Comparison of ENCODE assay signal across 15 cellular contexts in the genomic region with DNA sequence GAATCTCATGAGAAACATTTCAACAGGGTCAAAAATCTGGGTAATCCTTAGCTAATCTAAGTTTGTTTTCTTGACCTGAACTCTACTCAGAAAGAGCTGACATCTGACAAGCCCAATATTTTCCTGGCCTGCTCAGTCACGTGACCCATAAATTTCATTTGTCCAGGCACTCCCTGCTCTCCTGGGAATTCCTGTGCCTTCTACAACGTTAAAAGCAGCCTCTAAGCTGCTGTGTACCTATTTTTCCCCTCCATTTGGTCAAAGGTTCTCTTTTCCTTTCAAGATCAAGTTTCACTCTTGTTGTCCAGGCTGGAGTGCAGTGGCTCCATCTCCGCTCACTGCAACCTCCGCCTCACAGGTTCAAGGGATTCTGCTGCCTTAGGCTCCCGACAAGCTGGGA.
DNase-seq lines count a peak whose midpoint lies in the region; ATAC-seq and TF ChIP-seq lines count a peak whose summit lies in the region.
"Had no signal": no experiment of that assay in that cellular context is flagged by ENCODE, and none has a peak within 500 bp of the region (broad histone marks: within the 10 kb centered on the region; RNA-seq: fewer than 3 reads in every experiment).

No MANE protein-coding gene starts in this region.

- in situ Hi-C loops in IMR-90 (cut with MboI; ENCODE audit: low sequenced_read_pairs), result no loop called here

- dilution Hi-C loops in IMR-90 (cut with HindIII; ENCODE audit: low sequenced_read_pairs, unreplicated experiment), result no loop called here

- no peak overlapping the region for H4K5ac ChIP-seq in IMR-90 (ENCODE audit: low read depth, low read length)

- no peak overlapping the region for H2AFZ ChIP-seq in IMR-90 (replicated peaks; ENCODE audit: low read length, poor library complexity)
- H2AFZ ChIP-seq: GM23338 had no signal

- H3K36me3 Mint-ChIP-seq in glutamatergic neuron (ENCODE audit: unreplicated experiment) (no peaks in the 10 kb centered on the region), nephron progenitor cell (ENCODE audit: low read depth) (peaks cover 4% of the 10 kb centered on the region)
- H3K36me3 Mint-ChIP-seq: CD8-positive, alpha-beta memory T cell had no signal

- no peaks in the 10 kb centered on the region for H3K4me1 ChIP-seq in HEK293 (ENCODE audit: control insufficient read depth, insufficient read depth, low read length)
- H3K4me1 ChIP-seq in IMR-90 (ENCODE audit: control insufficient read depth, insufficient read depth, low read length), result peaks cover 9% of the 10 kb centered on the region
- H3K4me1 ChIP-seq: BLaER1 had no signal

- no peak overlapping the region for H2BK20ac ChIP-seq in IMR-90 (ENCODE audit: low read depth, low read length)

- TF ChIP-seq RAD21 in IMR-90 (IDR thresholded peaks at IDR 0.05; ENCODE audit: low read length), result no peak

- H3K9ac ChIP-seq in IMR-90 (ENCODE audit: low read depth, low read length), result no peak overlapping the region
- H3K9ac ChIP-seq: BLaER1 had no signal

- TF ChIP-seq POLR2A in IMR-90 (IDR thresholded peaks at IDR 0.05; ENCODE audit: low read depth, low read length), result no peak

- no peak overlapping the region for H2BK5ac ChIP-seq in IMR-90 (ENCODE audit: low read depth, low read length, poor library complexity, severe bottlenecking)

- H3K4me3 ChIP-seq in HEK293 (ENCODE audit: low read depth, low read length), result no peak overlapping the region
- no peak overlapping the region for H3K4me3 ChIP-seq in IMR-90 (ENCODE audit: insufficient read depth, low read depth, low read length)
- no peak overlapping the region for H3K4me3 ChIP-seq in foreskin fibroblast (ENCODE audit: low read depth in 1 of 2, low read length in 2 of 2)
- H3K4me3 ChIP-seq: A549, BLaER1, GM23338 had no signal

- H2BK120ac ChIP-seq in IMR-90 (ENCODE audit: low read depth, low read length), result no peak overlapping the region

- DNase-seq in IMR-90 (no peak), glutamatergic neuron (peak; percentile 18), nephron progenitor cell (no peak), foreskin fibroblast (no peak), mucosa of gallbladder (ENCODE audit: low spot score) (no peak)
- DNase-seq: CD8-positive, alpha-beta memory T cell; DMS53; GF-D8; H7; KG1 had no signal

- H3K9me3 ChIP-seq in HEK293 (ENCODE audit: control insufficient read depth, insufficient read depth, low read depth, low read length) (no peaks in the 10 kb centered on the region), IMR-90 (ENCODE audit: control insufficient read depth, insufficient read depth, low read length) (no peaks in the 10 kb centered on the region)
- H3K9me3 ChIP-seq: A549, BLaER1 had no signal

- CTCF ChIA-PET in HEK293 (lab: Yijun Ruan, JAX) (interaction anchor here (0.5 kb wide), 1 partner anchor 23 kb away, joined by 4 read pairs; no protein-coding TSS in a partner anchor), IMR-90 (lab: Yijun Ruan, JAX) (no interaction called here)

- BruUV-seq in IMR-90 (replicated peaks; lab: Mats Ljungman, UMichigan), result no TSS peak

- no peaks in the 10 kb centered on the region for H3K27me3 ChIP-seq in IMR-90 (ENCODE audit: control insufficient read depth, insufficient read depth, low read length)
- H3K27me3 ChIP-seq: BLaER1 had no signal

- H3K56ac ChIP-seq in IMR-90 (ENCODE audit: extremely low read depth, insufficient read depth, low read length), result no peak overlapping the region

- H3K4me2 ChIP-seq in IMR-90 (ENCODE audit: low read depth, low read length), result no peak overlapping the region
- H3K4me2 ChIP-seq: A549, BLaER1, GM23338 had no signal

- no peak overlapping the region for H4K91ac ChIP-seq in IMR-90 (ENCODE audit: insufficient read depth, low read depth, low read length)

- H3K23ac ChIP-seq in IMR-90 (ENCODE audit: low read depth, low read length), result no peak overlapping the region

- 0% methylated on average over 1 of the region's 5 CpGs; no CpG with 5 or more reads in 1 of the 2 experiments for WGBS in IMR-90 (ENCODE audit: extremely low coverage in 2 of 2, insufficient read length in 1 of 2), 2 experiments

- H3K9me3 Mint-ChIP-seq in glutamatergic neuron (ENCODE audit: unreplicated experiment), result no peaks in the 10 kb centered on the region
- peaks cover 33% of the 10 kb centered on the region for H3K9me3 Mint-ChIP-seq in nephron progenitor cell
- H3K9me3 Mint-ChIP-seq: CD8-positive, alpha-beta memory T cell; GM23338 had no signal

- no peak overlapping the region for H3K4ac ChIP-seq in IMR-90 (ENCODE audit: low read depth, low read length)

- H3K14ac ChIP-seq in IMR-90 (replicated peaks; ENCODE audit: low read depth, low read length), result peak overlapping the region; percentile 63; the same call in 1 of the 2 replicates

- H3K9me1 ChIP-seq in IMR-90 (ENCODE audit: insufficient read depth, low read length), result no peaks in the 10 kb centered on the region

- H3K4me1 Mint-ChIP-seq in glutamatergic neuron (ENCODE audit: low read depth, unreplicated experiment), result no peaks in the 10 kb centered on the region
- peaks cover 4% of the 10 kb centered on the region for H3K4me1 Mint-ChIP-seq in nephron progenitor cell
- H3K4me1 Mint-ChIP-seq: CD8-positive, alpha-beta memory T cell; GM23338 had no signal

- H4K20me1 ChIP-seq in IMR-90 (ENCODE audit: insufficient read depth, low read length), result no peaks in the 10 kb centered on the region
- H4K20me1 ChIP-seq: BLaER1 had no signal

- intact Hi-C loops in IMR-90 (cut with micrococcal nuclease), result no loop called here

- H3K27ac Mint-ChIP-seq in glutamatergic neuron (ENCODE audit: unreplicated experiment) (no peak overlapping the region), nephron progenitor cell (peak overlapping the region; percentile 91)
- H3K27ac Mint-ChIP-seq: CD8-positive, alpha-beta memory T cell; GM23338 had no signal

- H3K79me1 ChIP-seq in IMR-90 (ENCODE audit: low read depth in 1 of 2, low read length in 2 of 2), result no peaks in the 10 kb centered on the region

- no peaks in the 10 kb centered on the region for H3K36me3 ChIP-seq in HEK293 (ENCODE audit: control insufficient read depth in 2 of 2, insufficient read depth in 1 of 2, low read length in 2 of 2)
- no peaks in the 10 kb centered on the region for H3K36me3 ChIP-seq in IMR-90 (ENCODE audit: control insufficient read depth, insufficient read depth, low read length)
- H3K36me3 ChIP-seq: BLaER1 had no signal

- POLR2A ChIA-PET in HEK293 (lab: Yijun Ruan, JAX), result no interaction called here
- POLR2A ChIA-PET in IMR-90 (lab: Charles Lee; ENCODE audit: unreplicated experiment), result no interaction called here

- ATAC-seq in IMR-90 (ENCODE audit: low read depth) (no peak), GM18502 (IDR thresholded peaks at IDR 0.05; ENCODE audit: poor library complexity, unreplicated experiment) (no peak)
- ATAC-seq: A549, GM23338 had no signal

- no peak overlapping the region for H4K8ac ChIP-seq in IMR-90 (ENCODE audit: low read depth in 2 of 2, low read length in 2 of 2)

- peak overlapping the region; percentile 35; the same call in 1 of the 2 replicates for H2AK5ac ChIP-seq in IMR-90 (ENCODE audit: low read depth, low read length)

- no peak overlapping the region for H2AK9ac ChIP-seq in IMR-90 (replicated peaks; ENCODE audit: low read depth, low read length, poor library complexity)

- no peak overlapping the region for H3K18ac ChIP-seq in IMR-90 (ENCODE audit: low read depth, low read length)

- H2BK15ac ChIP-seq in IMR-90 (ENCODE audit: low read depth, low read length), result no peak overlapping the region

- TF ChIP-seq CTCF in HEK293 (tag by site-specific recombination; IDR thresholded peaks at IDR 0.05) (no peak), IMR-90 (conservative IDR thresholded peaks at IDR 0.05; ENCODE audit: low read depth, low read length) (no peak), glutamatergic neuron (IDR thresholded peaks at IDR 0.05; ENCODE audit: partially characterized antibody, unreplicated experiment) (no peak), nephron progenitor cell (IDR thresholded peaks at IDR 0.05) (no peak), foreskin fibroblast (IDR thresholded peaks at IDR 0.05; ENCODE audit: low read depth, low read length) (no peak)

- no peak overlapping the region for H3K4me3 Mint-ChIP-seq in glutamatergic neuron (ENCODE audit: unreplicated experiment)
- no peak overlapping the region for H3K4me3 Mint-ChIP-seq in nephron progenitor cell
- H3K4me3 Mint-ChIP-seq: CD8-positive, alpha-beta memory T cell; GM23338 had no signal

- H3K27me3 Mint-ChIP-seq in glutamatergic neuron (ENCODE audit: unreplicated experiment) (no peaks in the 10 kb centered on the region), nephron progenitor cell (ENCODE audit: low read depth, poor library complexity) (no peaks in the 10 kb centered on the region)

- H3K27ac ChIP-seq in HEK293 (ENCODE audit: extremely low read depth, low read depth, low read length) (no peak overlapping the region), IMR-90 (ENCODE audit: insufficient read depth, low read length) (no peak overlapping the region)
- H3K27ac ChIP-seq: BLaER1 had no signal

TF ChIP-seq in HEK293, 187 proteins besides CTCF, POLR2A, EP300 and RAD21:
- TF ChIP-seq TRIM28 (IDR thresholded peaks at IDR 0.05; ENCODE audit: borderline replicate concordance, low read length), result peak; percentile 82; the same call in 1 of the 2 replicates
- peak; percentile 61 for TF ChIP-seq SETDB1 (IDR thresholded peaks at IDR 0.05; ENCODE audit: insufficient read length, low read length)
- TF ChIP-seq ZNF138 (tag by site-specific recombination; IDR thresholded peaks at IDR 0.05; ENCODE audit: borderline replicate concordance), result no peak

TF ChIP-seq in IMR-90, 13 proteins besides CTCF, POLR2A, EP300 and RAD21:
- TF ChIP-seq RFX5 (IDR thresholded peaks at IDR 0.05; ENCODE audit: low read depth, low read length) (no peak), FOS (IDR thresholded peaks at IDR 0.05; ENCODE audit: low read depth, low read length) (no peak)
